Comparison of ENCODE assay signal across 1 cellular context in the genomic region with DNA sequence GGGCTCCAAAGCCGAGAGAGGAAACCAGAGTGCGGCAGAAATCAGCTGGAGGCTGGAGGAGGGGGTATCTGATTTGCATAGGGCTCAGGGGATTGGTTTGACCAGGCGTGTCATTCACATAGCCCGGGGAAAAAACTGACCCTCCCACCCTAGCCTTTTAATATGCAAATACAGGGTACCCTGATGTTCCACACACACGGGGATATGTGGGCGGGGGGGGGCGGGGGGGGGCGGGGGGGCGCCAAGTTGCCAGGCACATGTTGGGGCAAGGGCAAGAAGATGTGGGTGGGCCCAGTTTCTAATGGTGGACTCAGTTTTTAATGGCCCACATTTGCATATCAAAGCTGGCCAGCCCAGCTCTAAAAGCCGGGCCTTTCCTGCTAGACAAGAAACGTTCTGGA.
TF ChIP-seq lines count a peak whose summit lies in the region.

No MANE protein-coding gene starts in this region.

TF ChIP-seq in WTC11, 78 proteins besides CTCF, POLR2A, EP300 and RAD21 (continued from another document):
- TF ChIP-seq, protein P1, sequence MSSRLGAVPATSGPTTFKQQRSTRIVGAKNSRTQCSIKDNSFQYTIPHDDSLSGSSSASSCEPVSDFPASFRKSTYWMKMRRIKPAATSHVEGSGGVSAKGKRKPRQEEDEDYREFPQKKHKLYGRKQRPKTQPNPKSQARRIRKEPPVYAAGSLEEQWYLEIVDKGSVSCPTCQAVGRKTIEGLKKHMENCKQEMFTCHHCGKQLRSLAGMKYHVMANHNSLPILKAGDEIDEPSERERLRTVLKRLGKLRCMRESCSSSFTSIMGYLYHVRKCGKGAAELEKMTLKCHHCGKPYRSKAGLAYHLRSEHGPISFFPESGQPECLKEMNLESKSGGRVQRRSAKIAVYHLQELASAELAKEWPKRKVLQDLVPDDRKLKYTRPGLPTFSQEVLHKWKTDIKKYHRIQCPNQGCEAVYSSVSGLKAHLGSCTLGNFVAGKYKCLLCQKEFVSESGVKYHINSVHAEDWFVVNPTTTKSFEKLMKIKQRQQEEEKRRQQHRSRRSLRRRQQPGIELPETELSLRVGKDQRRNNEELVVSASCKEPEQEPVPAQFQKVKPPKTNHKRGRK (CRISPR knock-in tag; IDR thresholded peaks at IDR 0.05; ENCODE audit: borderline replicate concordance) = no peak
- TF ChIP-seq MXD4 (CRISPR knock-in tag; IDR thresholded peaks at IDR 0.05; ENCODE audit: borderline replicate concordance) (no peak), SMAD3 (CRISPR knock-in tag; IDR thresholded peaks at IDR 0.05; ENCODE audit: borderline replicate concordance) (no peak), EMX1 (CRISPR knock-in tag; IDR thresholded peaks at IDR 0.05) (no peak), NFE2L1 (CRISPR knock-in tag; IDR thresholded peaks at IDR 0.05) (no peak), ETV6 (CRISPR knock-in tag; IDR thresholded peaks at IDR 0.05) (no peak), SMAD4 (CRISPR knock-in tag; IDR thresholded peaks at IDR 0.05) (no peak), NR1H2 (CRISPR knock-in tag; IDR thresholded peaks at IDR 0.05) (no peak)
- TF ChIP-seq, protein P2, sequence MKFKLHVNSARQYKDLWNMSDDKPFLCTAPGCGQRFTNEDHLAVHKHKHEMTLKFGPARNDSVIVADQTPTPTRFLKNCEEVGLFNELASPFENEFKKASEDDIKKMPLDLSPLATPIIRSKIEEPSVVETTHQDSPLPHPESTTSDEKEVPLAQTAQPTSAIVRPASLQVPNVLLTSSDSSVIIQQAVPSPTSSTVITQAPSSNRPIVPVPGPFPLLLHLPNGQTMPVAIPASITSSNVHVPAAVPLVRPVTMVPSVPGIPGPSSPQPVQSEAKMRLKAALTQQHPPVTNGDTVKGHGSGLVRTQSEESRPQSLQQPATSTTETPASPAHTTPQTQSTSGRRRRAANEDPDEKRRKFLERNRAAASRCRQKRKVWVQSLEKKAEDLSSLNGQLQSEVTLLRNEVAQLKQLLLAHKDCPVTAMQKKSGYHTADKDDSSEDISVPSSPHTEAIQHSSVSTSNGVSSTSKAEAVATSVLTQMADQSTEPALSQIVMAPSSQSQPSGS (CRISPR knock-in tag; IDR thresholded peaks at IDR 0.05; ENCODE audit: borderline replicate concordance, low read depth) = no peak
- TF ChIP-seq, protein P3, sequence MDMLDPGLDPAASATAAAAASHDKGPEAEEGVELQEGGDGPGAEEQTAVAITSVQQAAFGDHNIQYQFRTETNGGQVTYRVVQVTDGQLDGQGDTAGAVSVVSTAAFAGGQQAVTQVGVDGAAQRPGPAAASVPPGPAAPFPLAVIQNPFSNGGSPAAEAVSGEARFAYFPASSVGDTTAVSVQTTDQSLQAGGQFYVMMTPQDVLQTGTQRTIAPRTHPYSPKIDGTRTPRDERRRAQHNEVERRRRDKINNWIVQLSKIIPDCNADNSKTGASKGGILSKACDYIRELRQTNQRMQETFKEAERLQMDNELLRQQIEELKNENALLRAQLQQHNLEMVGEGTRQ (CRISPR knock-in tag; IDR thresholded peaks at IDR 0.05) = no peak
